18 cellular contexts compared by ENCODE assay signal in the genomic region with DNA sequence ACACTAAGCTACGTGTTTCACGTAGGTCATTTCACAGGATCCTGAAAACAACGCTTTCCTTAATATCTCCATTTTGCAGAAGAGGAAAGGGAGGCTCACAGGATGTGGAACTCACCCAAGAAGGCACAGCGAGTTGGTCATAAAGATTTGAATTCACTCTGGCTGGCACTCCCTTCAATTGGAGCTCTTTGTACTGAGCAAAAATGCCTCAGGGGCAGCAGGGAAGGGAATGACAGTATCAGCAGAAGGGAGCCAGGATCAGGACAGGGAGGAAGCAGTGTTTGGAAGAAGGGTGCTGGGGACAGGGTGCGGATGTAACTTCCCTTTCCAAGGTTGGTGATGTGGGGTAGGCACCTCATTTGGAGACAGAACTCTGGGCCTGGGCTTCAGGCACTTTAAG. TPM values are rescaled to one million over a fixed set of nuclear protein-coding genes. Genes with fewer than 3 reads are reported as not detected.
DNase-seq lines count a peak whose midpoint lies in the region; ATAC-seq and TF ChIP-seq lines count a peak whose summit lies in the region.
"Had no signal": no experiment of that assay in that cellular context is flagged by ENCODE, and none has a peak within 500 bp of the region (broad histone marks: within the 10 kb centered on the region; RNA-seq: fewer than 3 reads in every experiment).

No MANE protein-coding gene starts in this region.

- H3K27ac Mint-ChIP-seq in activated naive CD4-positive, alpha-beta T cell treated with anti-CD3 and anti-CD28 coated beads, Interleukin-2, amount 10 ng/mL, durations not matched to agents 7 days and 5 days = no peak overlapping the region
- H3K27ac Mint-ChIP-seq in activated naive CD4-positive, alpha-beta T cell treated with anti-CD3 and anti-CD28 coated beads for 36 hours = no peak overlapping the region
- no peak overlapping the region for H3K27ac Mint-ChIP-seq in progenitor cell of endocrine pancreas

- peak overlapping the region; percentile 87 for H3K4me3 ChIP-seq in NT2/D1 (ENCODE audit: insufficient read length, low read depth)
- no peak overlapping the region for H3K4me3 ChIP-seq in epithelial cell of esophagus (ENCODE audit: low read length)

- no peaks in the 10 kb centered on the region for H3K9me3 ChIP-seq in NT2/D1 (ENCODE audit: insufficient read depth, low read length)
- H3K9me3 ChIP-seq: esophagus squamous epithelium, transverse colon had no signal

- peaks cover 4% of the 10 kb centered on the region for H3K27me3 Mint-ChIP-seq in activated naive CD4-positive, alpha-beta T cell treated with anti-CD3 and anti-CD28 coated beads, Interleukin-2, amount 10 ng/mL, durations not matched to agents 7 days and 5 days
- H3K27me3 Mint-ChIP-seq in activated naive CD4-positive, alpha-beta T cell treated with anti-CD3 and anti-CD28 coated beads for 36 hours (ENCODE audit: low read depth) = no peaks in the 10 kb centered on the region
- peaks cover 9% of the 10 kb centered on the region for H3K27me3 Mint-ChIP-seq in progenitor cell of endocrine pancreas

- ATAC-seq in GM18870 (IDR thresholded peaks at IDR 0.05; ENCODE audit: unreplicated experiment) = no peak

- H3K4me3 Mint-ChIP-seq in activated naive CD4-positive, alpha-beta T cell treated with anti-CD3 and anti-CD28 coated beads, Interleukin-2, amount 10 ng/mL, durations not matched to agents 7 days and 5 days = peak overlapping the region; percentile 32
- H3K4me3 Mint-ChIP-seq in activated naive CD4-positive, alpha-beta T cell treated with anti-CD3 and anti-CD28 coated beads for 36 hours = no peak overlapping the region
- peak overlapping the region; percentile 32 for H3K4me3 Mint-ChIP-seq in progenitor cell of endocrine pancreas (ENCODE audit: low read depth)

- DNase-seq in activated naive CD4-positive, alpha-beta T cell treated with anti-CD3 and anti-CD28 coated beads, Interleukin-2, amount 10 ng/mL, durations not matched to agents 7 days and 5 days = no peak
- no peak for DNase-seq in activated naive CD4-positive, alpha-beta T cell treated with anti-CD3 and anti-CD28 coated beads for 36 hours
- no peak for DNase-seq in NT2/D1 (ENCODE audit: low read depth, low spot score)
- peak; percentile 47 for DNase-seq in epithelial cell of esophagus (ENCODE audit: low read depth)
- DNase-seq in progenitor cell of endocrine pancreas (ENCODE audit: low spot score, unreplicated experiment) = no peak
- DNase-seq in NCI-H524 (lab: John Stamatoyannopoulos, UW) = no peak
- DNase-seq in hypothalamus (lab: John Stamatoyannopoulos, UW) = no peak
- DNase-seq: ACHN; activated CD8-positive, alpha-beta memory T cell treated with anti-CD3 and anti-CD28 coated beads, Interleukin-2, amount 50 U/mL, for 48 hours; DMS153; esophagus squamous epithelium; hippocampal formation; Kasumi-1; NCI-H146; NCI-H526; stimulated activated CD4-positive, alpha-beta T cell treated with anti-CD3 and anti-CD28 coated beads, Interleukin-4, amount 100 ng/mL, for 24 hours; transverse colon had no signal

- H3K9me3 Mint-ChIP-seq in activated naive CD4-positive, alpha-beta T cell treated with anti-CD3 and anti-CD28 coated beads, Interleukin-2, amount 10 ng/mL, durations not matched to agents 7 days and 5 days = no peaks in the 10 kb centered on the region
- peaks cover 2% of the 10 kb centered on the region for H3K9me3 Mint-ChIP-seq in activated naive CD4-positive, alpha-beta T cell treated with anti-CD3 and anti-CD28 coated beads for 36 hours
- H3K9me3 Mint-ChIP-seq in progenitor cell of endocrine pancreas (ENCODE audit: low read depth) = no peaks in the 10 kb centered on the region

- peaks cover 6% of the 10 kb centered on the region for H3K27me3 ChIP-seq in NT2/D1 (ENCODE audit: insufficient read depth, insufficient read length)
- H3K27me3 ChIP-seq: transverse colon had no signal

- H3K9ac ChIP-seq in NT2/D1 (ENCODE audit: insufficient read length, low read depth) = peak overlapping the region; percentile 91

- H3K36me3 Mint-ChIP-seq in activated naive CD4-positive, alpha-beta T cell treated with anti-CD3 and anti-CD28 coated beads, Interleukin-2, amount 10 ng/mL, durations not matched to agents 7 days and 5 days = peaks cover 22% of the 10 kb centered on the region
- peaks cover 21% of the 10 kb centered on the region for H3K36me3 Mint-ChIP-seq in activated naive CD4-positive, alpha-beta T cell treated with anti-CD3 and anti-CD28 coated beads for 36 hours (ENCODE audit: low read depth)
- peaks cover 2% of the 10 kb centered on the region for H3K36me3 Mint-ChIP-seq in progenitor cell of endocrine pancreas (ENCODE audit: insufficient read depth)

- H3K4me1 ChIP-seq in NT2/D1 (ENCODE audit: insufficient read depth, insufficient read length) = peaks cover 9% of the 10 kb centered on the region

- H3K36me3 ChIP-seq in NT2/D1 (ENCODE audit: insufficient read depth, insufficient read length, low read length) = peaks cover 11% of the 10 kb centered on the region
- H3K36me3 ChIP-seq: esophagus squamous epithelium, transverse colon had no signal

- TF ChIP-seq CTCF in epithelial cell of esophagus (IDR thresholded peaks at IDR 0.05; ENCODE audit: insufficient read depth, low read depth, low read length, missing control alignments) = no peak
- no peak for TF ChIP-seq CTCF in progenitor cell of endocrine pancreas (IDR thresholded peaks at IDR 0.05; ENCODE audit: unreplicated experiment)

- intact Hi-C loops in activated naive CD4-positive, alpha-beta T cell treated with anti-CD3 and anti-CD28 coated beads for 36 hours (cut with micrococcal nuclease) = no loop called here

- CTCF ChIA-PET in activated naive CD4-positive, alpha-beta T cell treated with anti-CD3 and anti-CD28 coated beads, Interleukin-2, amount 10 ng/mL, durations not matched to agents 7 days and 5 days (lab: Charles Lee) = interaction anchor here (1.1 to 5.5 kb wide), 2 partner anchors 11 to 80 kb away, joined by 4 to 56 read pairs; no protein-coding TSS in a partner anchor
- CTCF ChIA-PET in activated naive CD4-positive, alpha-beta T cell treated with anti-CD3 and anti-CD28 coated beads for 36 hours (lab: Charles Lee) = interaction anchor here (0.9 kb wide), 1 partner anchor 80 kb away, joined by 3 read pairs; no protein-coding TSS in a partner anchor

- peaks cover 28% of the 10 kb centered on the region for H3K4me1 Mint-ChIP-seq in activated naive CD4-positive, alpha-beta T cell treated with anti-CD3 and anti-CD28 coated beads, Interleukin-2, amount 10 ng/mL, durations not matched to agents 7 days and 5 days
- H3K4me1 Mint-ChIP-seq in activated naive CD4-positive, alpha-beta T cell treated with anti-CD3 and anti-CD28 coated beads for 36 hours (ENCODE audit: low read depth) = peaks cover 17% of the 10 kb centered on the region
- peaks cover 18% of the 10 kb centered on the region for H3K4me1 Mint-ChIP-seq in progenitor cell of endocrine pancreas (ENCODE audit: low read depth)

RNA-seq across cellular contexts. Expression of a gene that starts 1.1 kb away (rescaled TPM):
- total RNA-seq in activated naive CD4-positive, alpha-beta T cell treated with anti-CD3 and anti-CD28 coated beads for 36 hours = 10 to 100 TPM; 76.2 to 78.0 TPM
- 74.0 and 80.7 TPM in 2 replicates for total RNA-seq in progenitor cell of endocrine pancreas
